In genomic region chr11:77823775-77824174, GRCh38 we compare ENCODE assay signal across 14 cellular contexts. TPM values are rescaled to one million over a fixed set of nuclear protein-coding genes. Genes with fewer than 3 reads are reported as not detected.
A peak's percentile ranks its signal among the peaks of the same experiment; 100 is the strongest.
DNase-seq lines count a peak whose midpoint lies in the region; ATAC-seq and TF ChIP-seq lines count a peak whose summit lies in the region.
"Had no signal": no experiment of that assay in that cellular context is flagged by ENCODE, and none has a peak within 500 bp of the region (broad histone marks: within the 10 kb centered on the region; RNA-seq: fewer than 3 reads in every experiment).

No MANE protein-coding gene starts in this region.

- no peak overlapping the region for H3K27ac Mint-ChIP-seq in Caco-2 (ENCODE audit: unreplicated experiment)
- H3K27ac Mint-ChIP-seq: activated T-helper 2 cell treated with anti-CD3 and anti-CD28 coated beads, Interferon-gamma antibody, Interleukin-2, Interleukin-4, amounts not matched to agents 10 μg/mL and 5 μg/mL and 100 μg/mL, durations not matched to agents 14 hours and 24 hours and 36 hours; CD14-positive monocyte; stimulated activated naive B cell treated with anti-CD40 and anti-IgM and Interleukin-4, amounts not matched to agents 10 μg/mL and 1 μg/mL and 100 μg/mL, for 72 hours had no signal

- H3K27ac ChIP-seq in PC-9 (no peak overlapping the region), sigmoid colon (peak overlapping the region; percentile 50 to 72 (median 67)), brain microvascular endothelial cell (no peak overlapping the region)

- no peak overlapping the region for H2AFZ ChIP-seq in PC-9

- no peak overlapping the region for H3K4me3 ChIP-seq in Caco-2 (ENCODE audit: low read depth, low read length)
- H3K4me3 ChIP-seq in PC-9 = no peak overlapping the region
- H3K4me3 ChIP-seq in sigmoid colon = no peak overlapping the region
- H3K4me3 ChIP-seq in brain microvascular endothelial cell (ENCODE audit: low read depth, low read length) = no peak overlapping the region

- peaks cover 13% of the 10 kb centered on the region for H3F3A ChIP-seq in PC-9 (ENCODE audit: insufficient read depth, low read depth)

- no peaks in the 10 kb centered on the region for H3K36me3 ChIP-seq in Caco-2 (ENCODE audit: control insufficient read depth, insufficient read depth, low read length)
- H3K36me3 ChIP-seq in PC-9 (ENCODE audit: low read depth) = no peaks in the 10 kb centered on the region
- no peaks in the 10 kb centered on the region for H3K36me3 ChIP-seq in sigmoid colon
- H3K36me3 ChIP-seq in brain microvascular endothelial cell (replicated peaks) = no peaks in the 10 kb centered on the region

- CTCF ChIA-PET in Caco-2 (lab: Charles Lee) = interaction anchor here (1.0 kb wide), 1 partner anchor 176 kb away, joined by 4 read pairs; no protein-coding TSS in a partner anchor
- CTCF ChIA-PET in PC-9 (lab: Charles Lee) = no interaction called here

- TF ChIP-seq POLR2A in sigmoid colon (IDR thresholded peaks at IDR 0.05) = no peak

- no peaks in the 10 kb centered on the region for H3K27me3 Mint-ChIP-seq in Caco-2 (ENCODE audit: insufficient read depth, unreplicated experiment)
- H3K27me3 Mint-ChIP-seq: central memory CD8-positive, alpha-beta T cell; stimulated activated naive B cell treated with anti-CD40 and anti-IgM and Interleukin-4, amounts not matched to agents 10 μg/mL and 1 μg/mL and 100 μg/mL, for 72 hours had no signal

- H4K20me1 ChIP-seq in PC-9 (ENCODE audit: insufficient read depth) = peaks cover 5% of the 10 kb centered on the region

- peak overlapping the region; percentile 28 for H3K4me3 Mint-ChIP-seq in Caco-2 (ENCODE audit: unreplicated experiment)
- H3K4me3 Mint-ChIP-seq: CD14-positive monocyte; central memory CD8-positive, alpha-beta T cell; stimulated activated naive B cell treated with anti-CD40 and anti-IgM and Interleukin-4, amounts not matched to agents 10 μg/mL and 1 μg/mL and 100 μg/mL, for 72 hours had no signal

- H3K4me1 ChIP-seq in Caco-2 (peaks cover 25% of the 10 kb centered on the region), PC-9 (replicated peaks; ENCODE audit: insufficient read depth) (peaks cover 23% of the 10 kb centered on the region), sigmoid colon (peaks cover 0 to 40% (median 36%) of the 10 kb centered on the region in 4 donors)

- H3K4me1 Mint-ChIP-seq in Caco-2 (ENCODE audit: low read depth, unreplicated experiment) = peaks cover 6% of the 10 kb centered on the region

- DNase-seq in Caco-2 = no peak
- DNase-seq in PC-9 = peak in 1 of 2 experiments; percentile 54
- DNase-seq in fibroblast of peridontal ligament (ENCODE audit: extremely low read depth) = peak; percentile 69
- DNase-seq in sigmoid colon = no peak
- DNase-seq in brain microvascular endothelial cell = no peak
- no peak for DNase-seq in T-helper 9 cell
- DNase-seq in DMS 273 treated with DMSO at 0.1 percent for 48 hours (lab: John Stamatoyannopoulos, UW) = no peak
- DNase-seq: Karpas-422; stimulated activated naive B cell treated with anti-CD40 and anti-IgM and Interleukin-4, amounts not matched to agents 10 μg/mL and 1 μg/mL and 100 μg/mL, for 72 hours had no signal

- POLR2A ChIA-PET in Caco-2 (lab: Charles Lee) (interaction anchor here (0.6 to 1.4 kb wide), 3 partner anchors 50 to 171 kb away, joined by 5 to 10 read pairs (median 8); partner anchors contain the start of gene INTS4), PC-9 (lab: Charles Lee; ENCODE audit: unreplicated experiment) (interaction anchor here (0.5 to 0.7 kb wide), 2 partner anchors 38 to 720 kb away, joined by 6 to 9 read pairs; no protein-coding TSS in a partner anchor)

- BruUV-seq in Caco-2 (replicated peaks; lab: Mats Ljungman, UMichigan) (TSS peak; percentile 1), PC-9 (replicated peaks; lab: Mats Ljungman, UMichigan) (no TSS peak)

- intact Hi-C loops in Caco-2 (cut with micrococcal nuclease; ENCODE audit: unreplicated experiment) = loop anchor here (5.0 kb wide), 3 partner anchors 116 to 269 kb away; no protein-coding TSS in a partner anchor
- intact Hi-C loops in PC-9 (cut with micrococcal nuclease; ENCODE audit: unreplicated experiment) = loop anchor here (5.0 kb wide), 2 partner anchors 364 to 739 kb away; partner anchors contain the start of genes KCTD21 and USP35
- intact Hi-C loops in sigmoid colon (cut with DNase I) = loop anchor here (10.0 kb wide), 1 partner anchor 91 kb away; no protein-coding TSS in a partner anchor

- peaks cover 16% of the 10 kb centered on the region for H3K79me2 ChIP-seq in PC-9 (ENCODE audit: low read depth)

- no peak for TF ChIP-seq EP300 in sigmoid colon (IDR thresholded peaks at IDR 0.05)

- H3K9me3 Mint-ChIP-seq in Caco-2 (ENCODE audit: unreplicated experiment) = no peaks in the 10 kb centered on the region
- H3K9me3 Mint-ChIP-seq: activated T-helper 2 cell treated with anti-CD3 and anti-CD28 coated beads, Interferon-gamma antibody, Interleukin-2, Interleukin-4, amounts not matched to agents 10 μg/mL and 5 μg/mL and 100 μg/mL, durations not matched to agents 14 hours and 24 hours and 36 hours; central memory CD8-positive, alpha-beta T cell; stimulated activated naive B cell treated with anti-CD40 and anti-IgM and Interleukin-4, amounts not matched to agents 10 μg/mL and 1 μg/mL and 100 μg/mL, for 72 hours had no signal

- H3K9me2 ChIP-seq in PC-9 (ENCODE audit: insufficient read depth) = no peaks in the 10 kb centered on the region

- no peak for ATAC-seq in GM18873 (IDR thresholded peaks at IDR 0.05; ENCODE audit: low FRiP score, unreplicated experiment)
- ATAC-seq: esophagus mucosa; stimulated activated naive B cell treated with anti-CD40 and anti-IgM and Interleukin-4, amounts not matched to agents 10 μg/mL and 1 μg/mL and 100 μg/mL, for 72 hours had no signal

- in situ Hi-C loops in brain microvascular endothelial cell (cut with HindIII; ENCODE audit: low pct_ligation_motif_present, low sequenced_read_pairs) = no loop called here

- peaks cover 4% of the 10 kb centered on the region; the same call in 1 of the 2 replicates for H3K9me3 ChIP-seq in Caco-2
- H3K9me3 ChIP-seq in PC-9 (ENCODE audit: insufficient read depth, low read depth) = no peaks in the 10 kb centered on the region
- no peaks in the 10 kb centered on the region for H3K9me3 ChIP-seq in sigmoid colon

- peak overlapping the region; percentile 0; the same call in 1 of the 2 replicates for H3K4me2 ChIP-seq in PC-9

- no peak for TF ChIP-seq CTCF in Caco-2 (IDR thresholded peaks at IDR 0.05; ENCODE audit: insufficient read depth in 1 of 2, low read depth in 1 of 2, low read length in 1 of 2, severe bottlenecking in 1 of 2, unreplicated experiment in 1 of 2)
- TF ChIP-seq CTCF in PC-9 (conservative IDR thresholded peaks at IDR 0.05) = no peak
- TF ChIP-seq CTCF in sigmoid colon (IDR thresholded peaks at IDR 0.05) = no peak
- no peak for TF ChIP-seq CTCF in brain microvascular endothelial cell (IDR thresholded peaks at IDR 0.05; ENCODE audit: low read depth, low read length, missing control alignments)

- H3K27me3 ChIP-seq in Caco-2 (replicated peaks; ENCODE audit: control insufficient read depth, insufficient read depth, low read length) (no peaks in the 10 kb centered on the region), PC-9 (ENCODE audit: insufficient read depth, low read depth) (no peaks in the 10 kb centered on the region), sigmoid colon (no peaks in the 10 kb centered on the region), brain microvascular endothelial cell (replicated peaks) (no peaks in the 10 kb centered on the region)

- H3K36me3 Mint-ChIP-seq in Caco-2 (ENCODE audit: insufficient read depth, unreplicated experiment) = peaks cover 35% of the 10 kb centered on the region
- H3K36me3 Mint-ChIP-seq: CD14-positive monocyte had no signal

- WGBS in sigmoid colon, 2 donors = 12 to 32% methylated on average over 1 of the region's 1 CpG

RNA-seq across cellular contexts. Expression of gene AAMDC, which starts 2.8 kb away (rescaled TPM):
- total RNA-seq in Caco-2 (2022) (87.7 and 89.7 TPM in 2 replicates), PC-9 (2021) (39.8 and 59.3 TPM in 2 replicates), sigmoid colon (10 to 100 TPM; 29.1 to 66.7 (median 43.7) TPM)
- polyA plus RNA-seq in sigmoid colon = 10 to 100 TPM; 36.4 to 85.3 (median 63.6) TPM

RNA-seq across cellular contexts. Expression of gene RSF1, which starts 3.3 kb away (rescaled TPM):
- total RNA-seq in Caco-2 (2022) = 108 and 121 TPM in 2 replicates
- total RNA-seq in PC-9 (2021) = 110 and 124 TPM in 2 replicates
- 10 to 100 TPM; 61.5 to 90.7 (median 75.6) TPM for total RNA-seq in sigmoid colon
- polyA plus RNA-seq in sigmoid colon = 10 to 100 TPM in 2 of 3 donors, 1 to 10 TPM in 1; 9.6 to 14.1 (median 10.2) TPM

Comparison
In these comparisons a context has a peak if more than half of its experiments do, and no peak if none do; other contexts are left out.
1. H3K27ac ChIP-seq: peak in sigmoid colon (4 of 4); none in PC-9 (single experiment) and brain microvascular endothelial cell (single experiment).